In genomic region chr2:165791811-165792454, GRCh38 we compare ENCODE assay signal across 12 cellular contexts. TPM values are rescaled to one million over a fixed set of nuclear protein-coding genes. Genes with fewer than 3 reads are reported as not detected.
A peak's percentile ranks its signal among the peaks of the same experiment; 100 is the strongest.
DNase-seq lines count a peak whose midpoint lies in the region; ATAC-seq and TF ChIP-seq lines count a peak whose summit lies in the region.
"Had no signal": no experiment of that assay in that cellular context is flagged by ENCODE, and none has a peak within 500 bp of the region (broad histone marks: within the 10 kb centered on the region; RNA-seq: fewer than 3 reads in every experiment).

No MANE protein-coding gene starts in this region.

- peaks cover 47% of the 10 kb centered on the region for H3K36me3 ChIP-seq in RWPE2 (ENCODE audit: low read depth)
- H3K36me3 ChIP-seq: right lobe of liver had no signal

- TF ChIP-seq CTCF in RWPE2 (IDR thresholded peaks at IDR 0.05; ENCODE audit: poor library complexity, severe bottlenecking) (no peak), fibroblast of pulmonary artery (IDR thresholded peaks at IDR 0.05; ENCODE audit: low read length, missing control alignments) (no peak)

- H3K27me3 ChIP-seq in RWPE2 (ENCODE audit: insufficient read depth, poor library complexity, severe bottlenecking): no peaks in the 10 kb centered on the region

- in situ Hi-C loops in KBM-7 (cut with MboI; ENCODE audit: low pct_unique_long_range_greater_than_20kb, low sequenced_read_pairs): no loop called here

- no peaks in the 10 kb centered on the region for H3K9me3 ChIP-seq in RWPE2 (ENCODE audit: severe bottlenecking)
- H3K9me3 ChIP-seq: A549, right lobe of liver had no signal

- H3K4me3 ChIP-seq in RWPE2 (ENCODE audit: severe bottlenecking) (peak overlapping the region; percentile 81), fibroblast of pulmonary artery (replicated peaks; ENCODE audit: low read depth, low read length) (no peak overlapping the region)
- H3K4me3 ChIP-seq: A549, right lobe of liver had no signal

- H3K4me1 ChIP-seq in RWPE2 (ENCODE audit: insufficient read depth, poor library complexity, severe bottlenecking): peaks cover 31% of the 10 kb centered on the region

- H3K27ac ChIP-seq in RWPE2 (ENCODE audit: poor library complexity, severe bottlenecking): peak overlapping the region; percentile 82
- H3K27ac ChIP-seq: A549, right lobe of liver had no signal

- ATAC-seq in RWPE2 (ENCODE audit: low read depth): peak; percentile 32; the same call in 2 of the 3 replicates
- ATAC-seq: A549, right lobe of liver had no signal

- DNase-seq in NCI-H2171 treated with DMSO at 0.1 percent for 48 hours (lab: John Stamatoyannopoulos, UW) (peak; percentile 36), NCI-H2171 (lab: John Stamatoyannopoulos, UW) (no peak), RWPE2 (ENCODE audit: low spot score) (no peak), fibroblast of pulmonary artery (ENCODE audit: low read depth) (peak; percentile 14), renal cortical epithelial cell (ENCODE audit: low read depth) (peak; percentile 47), NCI-H2107 treated with DMSO at 0.1 percent for 48 hours (lab: John Stamatoyannopoulos, UW; ENCODE audit: unreplicated experiment) (no peak), NCI-H2081 treated with DMSO at 0.1 percent for 48 hours (lab: John Stamatoyannopoulos, UW) (no peak), KBM-7 (no peak)
- DNase-seq: activated CD8-positive, alpha-beta memory T cell treated with anti-CD3 and anti-CD28 coated beads for 24 hours; hippocampal formation; right lobe of liver had no signal

RNA-seq across cellular contexts. Expression of gene GALNT3, which starts 2.1 kb away (rescaled TPM):
- 6.8 and 60.3 TPM in 2 replicates for total RNA-seq in renal cortical epithelial cell

Comparison
In these comparisons a context has a peak if more than half of its experiments do, and no peak if none do; other contexts are left out.
1. DNase-seq: peak in NCI-H2171 treated with DMSO at 0.1 percent for 48 hours (single experiment), fibroblast of pulmonary artery (single experiment) and renal cortical epithelial cell (single experiment); none in NCI-H2171 (single experiment), RWPE2 (single experiment), NCI-H2107 treated with DMSO at 0.1 percent for 48 hours (single experiment), NCI-H2081 treated with DMSO at 0.1 percent for 48 hours (single experiment) and KBM-7 (single experiment).